ENCODE assay signal across 21 cellular contexts in the genomic region with DNA sequence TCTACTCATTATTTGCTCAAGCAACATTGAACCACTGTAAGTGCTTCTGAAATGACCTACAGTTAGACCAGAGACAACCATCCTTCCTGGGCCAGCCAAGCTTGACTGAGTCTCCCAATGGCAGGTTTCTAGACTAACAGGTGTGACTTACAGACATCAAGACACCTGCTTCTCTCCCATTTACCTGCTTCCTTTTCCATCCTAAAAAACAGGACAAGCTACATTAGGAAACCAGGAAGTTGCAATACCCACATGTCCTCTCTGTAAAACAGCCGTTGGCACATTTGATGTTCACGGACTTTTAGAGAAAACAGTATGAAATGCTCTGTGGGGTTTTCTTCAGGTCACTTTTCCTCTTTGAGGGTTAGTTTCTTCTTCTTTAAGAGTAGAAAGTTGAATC. TPM values are rescaled to one million over a fixed set of nuclear protein-coding genes. Genes with fewer than 3 reads are reported as not detected.
"Had no signal": no experiment of that assay in that cellular context is flagged by ENCODE, and none has a peak within 500 bp of the region (broad histone marks: within the 10 kb centered on the region; RNA-seq: fewer than 3 reads in every experiment).

No MANE protein-coding gene starts in this region.

- DNase-seq: erythroblast; foreskin melanocyte; heart left ventricle; hippocampal formation; left colon; left ventricle myocardium superior; naive thymus-derived CD4-positive, alpha-beta T cell; nephron progenitor cell; posterior cingulate gyrus; sigmoid colon; stimulated activated naive CD4-positive, alpha-beta T cell; stomach; substantia nigra; transverse colon had no signal

- ATAC-seq: heart left ventricle; left colon; left ventricle myocardium superior; naive thymus-derived CD4-positive, alpha-beta T cell had no signal

- FAIRE-seq: colon, endothelial cell of umbilical vein had no signal

- H3K9me3 ChIP-seq: heart left ventricle, right atrium auricular region, sigmoid colon, stomach, thoracic aorta, transverse colon had no signal

- H3K4me3 Mint-ChIP-seq: dendritic cell treated with granulocyte-macrophage colony-stimulating factor and Interleukin-4, amounts not matched to agents 40 ng/mL and 50 ng/mL, for 4 days; naive thymus-derived CD4-positive, alpha-beta T cell; nephron progenitor cell had no signal

- H3K27ac Mint-ChIP-seq: dendritic cell treated with granulocyte-macrophage colony-stimulating factor and Interleukin-4, amounts not matched to agents 40 ng/mL and 50 ng/mL, for 4 days; naive thymus-derived CD4-positive, alpha-beta T cell; nephron progenitor cell had no signal

- H3K27ac ChIP-seq: heart left ventricle, right atrium auricular region, sigmoid colon, skin epidermis, stomach, thoracic aorta, transverse colon had no signal

- H3K4me3 ChIP-seq: heart left ventricle, lung, right atrium auricular region, sigmoid colon, skin epidermis, stomach, thoracic aorta, transverse colon had no signal

- H3K9me3 Mint-ChIP-seq: dendritic cell treated with granulocyte-macrophage colony-stimulating factor and Interleukin-4, amounts not matched to agents 40 ng/mL and 50 ng/mL, for 4 days; naive thymus-derived CD4-positive, alpha-beta T cell; nephron progenitor cell had no signal

- H3K36me3 ChIP-seq: heart left ventricle, right atrium auricular region, sigmoid colon, stomach, thoracic aorta, transverse colon had no signal

RNA-seq across cellular contexts. Expression of a gene that starts 4.0 kb away (rescaled TPM):
- total RNA-seq: endothelial cell of umbilical vein; left ventricle myocardium superior; naive thymus-derived CD4-positive, alpha-beta T cell had no signal
- polyA plus RNA-seq: endothelial cell of umbilical vein; heart left ventricle; naive thymus-derived CD4-positive, alpha-beta T cell had no signal
